In genomic region chr7:158976468-158976848, GRCh38 we compare ENCODE assay signal across 8 cellular contexts.
DNase-seq lines count a peak whose midpoint lies in the region; ATAC-seq and TF ChIP-seq lines count a peak whose summit lies in the region.

No MANE protein-coding gene starts in this region.

- ATAC-seq in GM18909 (IDR thresholded peaks at IDR 0.05; ENCODE audit: poor library complexity, unreplicated experiment) (peak; percentile 51), HG02938 (IDR thresholded peaks at IDR 0.05; ENCODE audit: unreplicated experiment) (peak; percentile 57), SK-N-SH treated with all-trans-retinoic acid at 6 μM for 48 hours (peak; percentile 54)
- ATAC-seq in stimulated activated naive CD8-positive, alpha-beta T cell treated with anti-CD3 and anti-CD28 coated beads, Interleukin-15, amount 100 ng/mL, for 72 hours, result peak; percentile 53

- DNase-seq in cardiac septum (ENCODE audit: low spot score) (peak; percentile 72), NCI-H748 treated with DMSO at 0.1 percent for 48 hours (lab: John Stamatoyannopoulos, UW) (no peak), NCI-H1436 (lab: John Stamatoyannopoulos, UW) (no peak), GM19238 (ENCODE audit: insufficient read length, low spot score) (no peak)
- peak in 1 of 2 donors; percentile 45 for DNase-seq in stimulated activated naive CD8-positive, alpha-beta T cell treated with anti-CD3 and anti-CD28 coated beads, Interleukin-15, amount 100 ng/mL, for 72 hours

- peaks cover 0 to 15% of the 10 kb centered on the region in 2 donors for H3K9me3 Mint-ChIP-seq in stimulated activated naive CD8-positive, alpha-beta T cell treated with anti-CD3 and anti-CD28 coated beads, Interleukin-15, amount 100 ng/mL, for 72 hours

- peaks cover 31% of the 10 kb centered on the region for H3K4me1 Mint-ChIP-seq in stimulated activated naive CD8-positive, alpha-beta T cell treated with anti-CD3 and anti-CD28 coated beads, Interleukin-15, amount 100 ng/mL, for 72 hours

- peak overlapping the region; percentile 4 to 64 for H3K27ac Mint-ChIP-seq in stimulated activated naive CD8-positive, alpha-beta T cell treated with anti-CD3 and anti-CD28 coated beads, Interleukin-15, amount 100 ng/mL, for 72 hours

- H3K4me3 Mint-ChIP-seq in stimulated activated naive CD8-positive, alpha-beta T cell treated with anti-CD3 and anti-CD28 coated beads, Interleukin-15, amount 100 ng/mL, for 72 hours, result peak overlapping the region; percentile 83 to 90

- H3K27me3 Mint-ChIP-seq in stimulated activated naive CD8-positive, alpha-beta T cell treated with anti-CD3 and anti-CD28 coated beads, Interleukin-15, amount 100 ng/mL, for 72 hours, result no peaks in the 10 kb centered on the region

- intact Hi-C loops in cardiac septum (cut with DNase I), result loop anchor here (2.0 kb wide), 2 partner anchors 194 to 282 kb away; no protein-coding TSS in a partner anchor

TF ChIP-seq in SK-N-SH treated with all-trans-retinoic acid at 6 μM for 48 hours, 23 proteins besides CTCF, POLR2A, EP300 and RAD21:
- TF ChIP-seq ZFP30 (CRISPR knock-in tag; IDR thresholded peaks at IDR 0.05) (no peak), ZNF8 (CRISPR knock-in tag; IDR thresholded peaks at IDR 0.05) (no peak)
- TF ChIP-seq, protein P1, sequence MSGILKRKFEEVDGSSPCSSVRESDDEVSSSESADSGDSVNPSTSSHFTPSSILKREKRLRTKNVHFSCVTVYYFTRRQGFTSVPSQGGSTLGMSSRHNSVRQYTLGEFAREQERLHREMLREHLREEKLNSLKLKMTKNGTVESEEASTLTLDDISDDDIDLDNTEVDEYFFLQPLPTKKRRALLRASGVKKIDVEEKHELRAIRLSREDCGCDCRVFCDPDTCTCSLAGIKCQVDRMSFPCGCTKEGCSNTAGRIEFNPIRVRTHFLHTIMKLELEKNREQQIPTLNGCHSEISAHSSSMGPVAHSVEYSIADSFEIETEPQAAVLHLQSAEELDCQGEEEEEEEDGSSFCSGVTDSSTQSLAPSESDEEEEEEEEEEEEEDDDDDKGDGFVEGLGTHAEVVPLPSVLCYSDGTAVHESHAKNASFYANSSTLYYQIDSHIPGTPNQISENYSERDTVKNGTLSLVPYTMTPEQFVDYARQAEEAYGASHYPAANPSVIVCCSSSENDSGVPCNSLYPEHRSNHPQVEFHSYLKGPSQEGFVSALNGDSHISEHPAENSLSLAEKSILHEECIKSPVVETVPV (CRISPR knock-in tag; IDR thresholded peaks at IDR 0.05), result no peak
